ENCODE assay signal across 2 cellular contexts in genomic region chr19:48906324-48906723, GRCh38.
TF ChIP-seq lines count a peak whose summit lies in the region.

No MANE protein-coding gene starts in this region.

TF ChIP-seq in HEK293, 187 proteins besides CTCF, POLR2A, EP300 and RAD21:
- TF ChIP-seq TSHZ1 (tag by site-specific recombination; IDR thresholded peaks at IDR 0.05; ENCODE audit: borderline replicate concordance) (no peak), PRDM4 (tag by site-specific recombination; IDR thresholded peaks at IDR 0.05) (no peak), ZNF184 (tag by site-specific recombination; IDR thresholded peaks at IDR 0.05) (no peak), ZNF121 (tag by site-specific recombination; IDR thresholded peaks at IDR 0.05) (peak; percentile 70; the same call in 1 of the 2 replicates)
TF ChIP-seq in HEK293: peak in this region for 1.

TF ChIP-seq in K562, 482 proteins besides CTCF, POLR2A, EP300 and RAD21:
- no peak for TF ChIP-seq FOSL1 (tag; conservative IDR thresholded peaks at IDR 0.05)
- no peak for TF ChIP-seq TAF1 (IDR thresholded peaks at IDR 0.05; ENCODE audit: control insufficient read depth, extremely low read depth, insufficient read depth, low read length, severe bottlenecking)
- no peak for TF ChIP-seq ZNF124 (CRISPR knock-in tag; IDR thresholded peaks at IDR 0.05)
- no peak for TF ChIP-seq RNF2 (IDR thresholded peaks at IDR 0.05)
- TF ChIP-seq ETV1 (tag; conservative IDR thresholded peaks at IDR 0.05; ENCODE audit: low read depth) = no peak
- no peak for TF ChIP-seq KAT2B (IDR thresholded peaks at IDR 0.05; ENCODE audit: low read depth, low read length)
- TF ChIP-seq WHSC1 (IDR thresholded peaks at IDR 0.05; ENCODE audit: low read length) = no peak
- TF ChIP-seq RBM25 (IDR thresholded peaks at IDR 0.05; ENCODE audit: low read depth, low read length, severe bottlenecking) = peak; percentile 30
- TF ChIP-seq ZNF121 (CRISPR knock-in tag; conservative IDR thresholded peaks at IDR 0.05) = peak; percentile 60
- TF ChIP-seq FOXM1 (IDR thresholded peaks at IDR 0.05; ENCODE audit: low read depth) = no peak
- no peak for TF ChIP-seq FOXM1 (CRISPR knock-in tag; IDR thresholded peaks at IDR 0.05; ENCODE audit: low read depth)
- no peak for TF ChIP-seq TAL1 (IDR thresholded peaks at IDR 0.05)
